10 cellular contexts compared by ENCODE assay signal in the genomic region with DNA sequence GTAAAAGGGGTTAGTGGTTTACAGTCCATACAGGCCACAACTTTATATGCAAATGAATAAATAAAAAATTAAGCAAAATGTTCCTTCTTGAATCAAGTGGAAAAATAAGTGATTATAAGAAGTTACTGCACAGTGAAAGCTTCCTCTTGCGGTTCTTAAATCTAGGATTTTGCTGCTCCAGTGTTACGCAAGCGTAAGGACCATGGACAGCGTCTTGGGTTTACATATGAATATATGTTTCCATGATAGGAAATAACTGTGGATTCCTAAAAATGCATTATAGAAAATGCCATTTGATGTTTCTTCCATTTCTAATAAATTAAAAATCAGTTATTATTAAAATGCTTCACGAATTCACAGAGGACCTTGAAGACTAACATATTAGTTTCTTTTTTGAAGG.
DNase-seq lines count a peak whose midpoint lies in the region; ATAC-seq, FAIRE-seq and TF ChIP-seq lines count a peak whose summit lies in the region.
"Had no signal": no experiment of that assay in that cellular context is flagged by ENCODE, and none has a peak within 500 bp of the region (broad histone marks: within the 10 kb centered on the region; RNA-seq: fewer than 3 reads in every experiment).

No MANE protein-coding gene starts in this region.

- H3K4me1 Mint-ChIP-seq in activated CD8-positive, alpha-beta T cell treated with anti-CD3 and anti-CD28 coated beads for 36 hours (ENCODE audit: low read depth), result no peaks in the 10 kb centered on the region
- H3K4me1 Mint-ChIP-seq: naive thymus-derived CD4-positive, alpha-beta T cell had no signal

- intact Hi-C loops in activated CD8-positive, alpha-beta T cell treated with anti-CD3 and anti-CD28 coated beads for 36 hours (cut with micrococcal nuclease), result no loop called here

- H3K9me3 ChIP-seq in DND-41 (ENCODE audit: insufficient read depth, low read length, severe bottlenecking), result no peaks in the 10 kb centered on the region

- FAIRE-seq in RCC 7860 (lab: Jason Lieb, UNC), result no peak
- FAIRE-seq: G401.6 had no signal

- no peaks in the 10 kb centered on the region for H4K20me1 ChIP-seq in DND-41 (ENCODE audit: insufficient read depth, low read length)

- no peaks in the 10 kb centered on the region for H3K27me3 ChIP-seq in DND-41 (ENCODE audit: insufficient read depth, low read length, poor library complexity)

- H3K36me3 Mint-ChIP-seq in activated CD8-positive, alpha-beta T cell treated with anti-CD3 and anti-CD28 coated beads for 36 hours (ENCODE audit: low read depth), result no peaks in the 10 kb centered on the region
- H3K36me3 Mint-ChIP-seq: naive thymus-derived CD4-positive, alpha-beta T cell had no signal

- no peak overlapping the region for H3K4me3 Mint-ChIP-seq in activated CD8-positive, alpha-beta T cell treated with anti-CD3 and anti-CD28 coated beads for 36 hours
- H3K4me3 Mint-ChIP-seq: naive thymus-derived CD4-positive, alpha-beta T cell had no signal

- H2AFZ ChIP-seq in DND-41 (ENCODE audit: low read depth, low read length), result no peak overlapping the region

- ATAC-seq in DND-41 (ENCODE audit: insufficient read depth, low read depth) (no peak), GM18502 (IDR thresholded peaks at IDR 0.05; ENCODE audit: poor library complexity, unreplicated experiment) (no peak)
- ATAC-seq in activated CD8-positive, alpha-beta T cell treated with anti-CD3 and anti-CD28 coated beads for 36 hours, result no peak
- ATAC-seq: naive thymus-derived CD4-positive, alpha-beta T cell had no signal

- CTCF ChIA-PET in activated CD8-positive, alpha-beta T cell treated with anti-CD3 and anti-CD28 coated beads for 36 hours (lab: Charles Lee), result no interaction called here

- no peaks in the 10 kb centered on the region for H3K27me3 Mint-ChIP-seq in activated CD8-positive, alpha-beta T cell treated with anti-CD3 and anti-CD28 coated beads for 36 hours
- H3K27me3 Mint-ChIP-seq: naive thymus-derived CD4-positive, alpha-beta T cell had no signal

- H3K27ac ChIP-seq in DND-41 (ENCODE audit: low read length), result no peak overlapping the region

- H3K36me3 ChIP-seq in DND-41 (ENCODE audit: insufficient read depth, low read length), result no peaks in the 10 kb centered on the region

- no peak overlapping the region for H3K27ac Mint-ChIP-seq in activated CD8-positive, alpha-beta T cell treated with anti-CD3 and anti-CD28 coated beads for 36 hours
- H3K27ac Mint-ChIP-seq: naive thymus-derived CD4-positive, alpha-beta T cell had no signal

- H3K9ac ChIP-seq in DND-41 (ENCODE audit: low read depth, low read length), result no peak overlapping the region

- H3K4me2 ChIP-seq in DND-41 (ENCODE audit: insufficient read depth, low read length), result no peak overlapping the region

- POLR2A ChIA-PET in activated CD8-positive, alpha-beta T cell treated with anti-CD3 and anti-CD28 coated beads for 36 hours (lab: Charles Lee), result no interaction called here

- H3K9me3 Mint-ChIP-seq in activated CD8-positive, alpha-beta T cell treated with anti-CD3 and anti-CD28 coated beads for 36 hours, result no peaks in the 10 kb centered on the region

- no peaks in the 10 kb centered on the region for H3K79me2 ChIP-seq in DND-41 (ENCODE audit: insufficient read depth, low read length)

- DNase-seq in DND-41, result peak; percentile 57
- DNase-seq in LoVo (ENCODE audit: low spot score), result peak; percentile 31
- DNase-seq in activated CD8-positive, alpha-beta T cell treated with anti-CD3 and anti-CD28 coated beads for 36 hours, result peak; percentile 35
- peak; percentile 45 for DNase-seq in iPS-NIHi11 (ENCODE audit: low spot score)
- no peak for DNase-seq in NCI-H2171 treated with DMSO at 0.1 percent for 48 hours (lab: John Stamatoyannopoulos, UW)
- DNase-seq in RCC 7860 (ENCODE audit: low spot score), result no peak
- no peak for DNase-seq in H4 (ENCODE audit: low spot score)

- TF ChIP-seq CTCF in DND-41 (IDR thresholded peaks at IDR 0.05; ENCODE audit: borderline replicate concordance, extremely low read depth, low read length, poor library complexity, severe bottlenecking), result no peak
- TF ChIP-seq CTCF in activated CD8-positive, alpha-beta T cell treated with anti-CD3 and anti-CD28 coated beads for 36 hours (IDR thresholded peaks at IDR 0.05), result no peak

- H3K4me1 ChIP-seq in DND-41 (ENCODE audit: insufficient read depth, low read length), result no peaks in the 10 kb centered on the region

- no peak overlapping the region for H3K4me3 ChIP-seq in DND-41 (ENCODE audit: low read depth in 1 of 2, low read length in 2 of 2)

Comparison
In these comparisons a context has a peak if more than half of its experiments do, and no peak if none do; other contexts are left out.
1. DNase-seq: peak in DND-41 (single experiment), LoVo (single experiment), activated CD8-positive, alpha-beta T cell treated with anti-CD3 and anti-CD28 coated beads for 36 hours (single experiment) and iPS-NIHi11 (single experiment); none in NCI-H2171 treated with DMSO at 0.1 percent for 48 hours (single experiment), RCC 7860 (single experiment) and H4 (single experiment).